In the genomic region with DNA sequence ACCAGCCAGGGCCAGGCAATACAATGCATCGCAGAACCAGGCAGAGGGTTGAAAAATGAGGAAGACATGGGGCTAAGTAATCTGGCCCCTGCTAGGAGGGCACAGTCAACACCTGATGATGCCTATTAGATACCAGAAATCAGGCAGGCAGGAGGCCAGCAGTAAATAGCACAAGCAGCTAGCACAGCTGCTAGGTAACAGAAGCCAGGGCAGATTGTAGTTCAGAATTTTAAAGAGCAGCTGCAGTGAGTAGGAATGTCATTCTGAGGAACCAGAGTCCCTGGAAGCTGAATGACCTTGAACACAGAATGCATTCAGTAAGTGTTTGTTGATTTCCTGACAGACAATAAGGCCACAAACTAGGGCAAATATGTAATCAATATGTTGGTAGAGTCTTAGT, we compare ENCODE assay signal across 24 cellular contexts.
DNase-seq lines count a peak whose midpoint lies in the region; ATAC-seq and TF ChIP-seq lines count a peak whose summit lies in the region.
"Had no signal": no experiment of that assay in that cellular context is flagged by ENCODE, and none has a peak within 500 bp of the region (broad histone marks: within the 10 kb centered on the region; RNA-seq: fewer than 3 reads in every experiment).

No MANE protein-coding gene starts in this region.

- no peaks in the 10 kb centered on the region for H3K36me3 Mint-ChIP-seq in nephron (ENCODE audit: low read depth)
- H3K36me3 Mint-ChIP-seq: naive thymus-derived CD4-positive, alpha-beta T cell had no signal

- peak overlapping the region in 1 of 3 experiments; percentile 11 for H3K4me3 Mint-ChIP-seq in nephron
- H3K4me3 Mint-ChIP-seq: activated CD4-positive, alpha-beta T cell treated with anti-CD3 and anti-CD28 coated beads for 36 hours; B cell; GM23338; naive thymus-derived CD4-positive, alpha-beta T cell; stimulated activated naive CD8-positive, alpha-beta T cell treated with anti-CD3 and anti-CD28 coated beads, Interleukin-15, amount 100 ng/mL, for 72 hours; T-helper 17 cell had no signal

- no peak for ATAC-seq in HG03521 (IDR thresholded peaks at IDR 0.05; ENCODE audit: unreplicated experiment)
- ATAC-seq: activated CD4-positive, alpha-beta T cell treated with anti-CD3 and anti-CD28 coated beads for 36 hours; GM23338; naive thymus-derived CD4-positive, alpha-beta T cell; PC-3; right cardiac atrium; stimulated activated naive CD8-positive, alpha-beta T cell treated with anti-CD3 and anti-CD28 coated beads, Interleukin-15, amount 100 ng/mL, for 72 hours; T-helper 17 cell had no signal

- no peak for TF ChIP-seq CTCF in nephron (IDR thresholded peaks at IDR 0.05; ENCODE audit: unreplicated experiment in 3 of 3)

- peaks cover 43% of the 10 kb centered on the region for H3K4me1 Mint-ChIP-seq in nephron
- H3K4me1 Mint-ChIP-seq: activated CD4-positive, alpha-beta T cell treated with anti-CD3 and anti-CD28 coated beads for 36 hours; B cell; GM23338; naive thymus-derived CD4-positive, alpha-beta T cell; stimulated activated naive CD8-positive, alpha-beta T cell treated with anti-CD3 and anti-CD28 coated beads, Interleukin-15, amount 100 ng/mL, for 72 hours; T-helper 17 cell had no signal

- H3K27me3 Mint-ChIP-seq in nephron (ENCODE audit: low read depth): no peaks in the 10 kb centered on the region
- H3K27me3 Mint-ChIP-seq: activated CD4-positive, alpha-beta T cell treated with anti-CD3 and anti-CD28 coated beads for 36 hours; B cell; stimulated activated naive CD8-positive, alpha-beta T cell treated with anti-CD3 and anti-CD28 coated beads, Interleukin-15, amount 100 ng/mL, for 72 hours; T-helper 17 cell had no signal

- no peaks in the 10 kb centered on the region for H3K9me3 Mint-ChIP-seq in nephron
- H3K9me3 Mint-ChIP-seq: GM23338; naive thymus-derived CD4-positive, alpha-beta T cell; stimulated activated naive CD8-positive, alpha-beta T cell treated with anti-CD3 and anti-CD28 coated beads, Interleukin-15, amount 100 ng/mL, for 72 hours had no signal

- DNase-seq in NCI-H1417 (lab: John Stamatoyannopoulos, UW) (peak in 2 of 3 experiments; percentile 32 to 71), NCI-H1417 treated with DMSO at 0.1 percent for 48 hours (lab: John Stamatoyannopoulos, UW) (no peak), NCI-H1694 treated with DMSO at 0.1 percent for 48 hours (lab: John Stamatoyannopoulos, UW) (peak; percentile 77), NCI-H524 treated with DMSO at 0.1 percent for 48 hours (lab: John Stamatoyannopoulos, UW) (peak; percentile 85), inferior parietal cortex (ENCODE audit: extremely low spot score) (no peak), posterior cingulate gyrus (no peak)
- DNase-seq: activated CD4-positive, alpha-beta T cell treated with anti-CD3 and anti-CD28 coated beads for 36 hours; activated naive CD4-positive, alpha-beta T cell treated with Interleukin-2 at 50 U/mL for 16 hours; activated T-cell treated with anti-CD3 and anti-CD28 coated beads, Interleukin-2, amount 50 U/mL, for 48 hours; amniotic stem cell; kidney glomerular epithelial cell; mesenchymal stem cell; naive thymus-derived CD4-positive, alpha-beta T cell; NCI-H1436; NCI-H748 treated with DMSO at 0.1 percent for 48 hours; PC-3; right cardiac atrium; stimulated activated naive CD8-positive, alpha-beta T cell treated with anti-CD3 and anti-CD28 coated beads, Interleukin-15, amount 100 ng/mL, for 72 hours; T-helper 17 cell; tibial artery had no signal

- intact Hi-C loops in posterior cingulate gyrus (cut with DNase I): no loop called here

- peak overlapping the region; percentile 68 to 87 (median 85) for H3K27ac Mint-ChIP-seq in nephron
- H3K27ac Mint-ChIP-seq: activated CD4-positive, alpha-beta T cell treated with anti-CD3 and anti-CD28 coated beads for 36 hours; B cell; GM23338; naive thymus-derived CD4-positive, alpha-beta T cell; stimulated activated naive CD8-positive, alpha-beta T cell treated with anti-CD3 and anti-CD28 coated beads, Interleukin-15, amount 100 ng/mL, for 72 hours; T-helper 17 cell had no signal

Comparison
In these comparisons a context has a peak if more than half of its experiments do, and no peak if none do; other contexts are left out.
1. DNase-seq: peak in NCI-H1417 (2 of 3), NCI-H1694 treated with DMSO at 0.1 percent for 48 hours (single experiment) and NCI-H524 treated with DMSO at 0.1 percent for 48 hours (single experiment); none in NCI-H1417 treated with DMSO at 0.1 percent for 48 hours (single experiment), inferior parietal cortex (single experiment) and posterior cingulate gyrus (0 of 10).